12 cellular contexts compared by ENCODE assay signal in genomic region chr22:39292002-39292401, GRCh38. TPM values are rescaled to one million over a fixed set of nuclear protein-coding genes. Genes with fewer than 3 reads are reported as not detected.
A peak's percentile ranks its signal among the peaks of the same experiment; 100 is the strongest.
DNase-seq lines count a peak whose midpoint lies in the region; ATAC-seq, FAIRE-seq and TF ChIP-seq lines count a peak whose summit lies in the region.
"Had no signal": no experiment of that assay in that cellular context is flagged by ENCODE, and none has a peak within 500 bp of the region (broad histone marks: within the 10 kb centered on the region; RNA-seq: fewer than 3 reads in every experiment).

No MANE protein-coding gene starts in this region.

- H3K79me2 ChIP-seq in H1 (ENCODE audit: control insufficient read depth in 1 of 2, insufficient read depth in 2 of 2, low read length in 2 of 2), result no peaks in the 10 kb centered on the region

- peaks cover 4% of the 10 kb centered on the region for H3K4me1 Mint-ChIP-seq in CD8-positive, alpha-beta T cell (ENCODE audit: low read depth)

- no peaks in the 10 kb centered on the region for H3K9me3 ChIP-seq in H1 (ENCODE audit: insufficient read depth in 2 of 2, low read depth in 1 of 2, low read length in 1 of 2)
- H3K9me3 ChIP-seq in mucosa of descending colon, result no peaks in the 10 kb centered on the region
- H3K9me3 ChIP-seq in thyroid gland, result no peaks in the 10 kb centered on the region
- no peaks in the 10 kb centered on the region for H3K9me3 ChIP-seq in CD8-positive, alpha-beta T cell (ENCODE audit: low read length)
- H3K9me3 ChIP-seq: HAP-1 had no signal

- FAIRE-seq in H1 (lab: Jason Lieb, UNC) (no peak), frontal cortex (lab: Jason Lieb, UNC) (no peak)
- FAIRE-seq: colon had no signal

- no peaks in the 10 kb centered on the region for H3K36me3 Mint-ChIP-seq in CD8-positive, alpha-beta T cell

- intact Hi-C loops in mucosa of descending colon (cut with DNase I, micrococcal nuclease), result no loop called here
- intact Hi-C loops in thyroid gland (cut with DNase I), result loop anchor here (10.0 kb wide), 1 partner anchor 47 kb away; the partner anchor contains the start of gene PDGFB
- intact Hi-C loops in CD8-positive, alpha-beta T cell (cut with DNase I, micrococcal nuclease), result no loop called here

- H3K4me3 ChIP-seq in H1 (ENCODE audit: extremely low read depth in 1 of 4, insufficient read depth in 2 of 4, low read depth in 3 of 4, low read length in 4 of 4) (no peak overlapping the region), mucosa of descending colon (no peak overlapping the region), thyroid gland (replicated peaks in 1 of 3) (no peak overlapping the region)
- H3K4me3 ChIP-seq in CD8-positive, alpha-beta T cell (ENCODE audit: low read depth, low read length), result no peak overlapping the region
- H3K4me3 ChIP-seq: HAP-1 had no signal

- H2BK12ac ChIP-seq in H1 (ENCODE audit: low read depth, low read length), result 0 out of 2 replicates have a peak overlapping the region, but pooled peaks have one; percentile 98

- H3K23me2 ChIP-seq in H1 (ENCODE audit: low read depth, low read length), result 0 out of 2 replicates have a peak, but pooled peaks cover 2% of the 10 kb centered on the region

- TF ChIP-seq RAD21 in Ishikawa (IDR thresholded peaks at IDR 0.05; ENCODE audit: low read depth), result peak; percentile 26; the same call in 1 of the 2 replicates
- no peak for TF ChIP-seq RAD21 in H1 (IDR thresholded peaks at IDR 0.05 in 1 of 2, conservative IDR thresholded peaks at IDR 0.05 in 1 of 2; ENCODE audit: low read depth in 2 of 2, low read length in 2 of 2)

- TF ChIP-seq EP300 in Ishikawa (IDR thresholded peaks at IDR 0.05; ENCODE audit: borderline replicate concordance) (peak; percentile 94), H1 (IDR thresholded peaks at IDR 0.05; ENCODE audit: borderline replicate concordance in 1 of 2, low read depth in 2 of 2, low read length in 2 of 2) (no peak)

- no peak overlapping the region for H2BK15ac ChIP-seq in H1 (ENCODE audit: low read length)

- H3K27ac Mint-ChIP-seq in CD8-positive, alpha-beta T cell, result no peak overlapping the region

- TF ChIP-seq POLR2A in H1 (IDR thresholded peaks at IDR 0.05; ENCODE audit: control extremely low read depth in 1 of 2, low read depth in 2 of 2, low read length in 2 of 2) (no peak), thyroid gland (IDR thresholded peaks at IDR 0.05) (no peak)

- H3K14ac ChIP-seq in H1 (ENCODE audit: insufficient read length), result no peak overlapping the region

- H3K27me3 Mint-ChIP-seq in CD8-positive, alpha-beta T cell (ENCODE audit: low read depth), result peaks cover 5% of the 10 kb centered on the region

- H2BK20ac ChIP-seq in H1 (ENCODE audit: low read length), result 0 out of 2 replicates have a peak overlapping the region, but pooled peaks have one; percentile 61

- CTCF ChIA-PET in H1 (lab: Charles Lee; ENCODE audit: partially characterized antibody), result interaction anchor here (0.7 to 4.3 kb wide), 17 partner anchors 8 to 357 kb away, joined by 3 to 19 read pairs (median 3); no protein-coding TSS in a partner anchor
- CTCF ChIA-PET in CD8-positive, alpha-beta T cell (lab: Charles Lee), result interaction anchor here (1.2 to 1.3 kb wide), 2 partner anchors 15 to 24 kb away, joined by 4 to 5 read pairs; no protein-coding TSS in a partner anchor

- 85% methylated on average over 20 of the region's 21 CpGs; no CpG with 5 or more reads in 1 of the 2 experiments for WGBS in H1 (ENCODE audit: extremely low coverage in 1 of 2, insufficient coverage in 1 of 2, insufficient read length in 1 of 2, insufficient replicate concordance in 2 of 2, low coverage in 1 of 2, low lambda C conversion rate in 2 of 2, missing lambda C conversion rate in 1 of 2), 2 experiments
- 84 to 86% methylated on average over 8 to 15 of the region's 21 CpGs for WGBS in thyroid gland, 2 donors

- H4K5ac ChIP-seq in H1 (ENCODE audit: insufficient read length, low read depth, low read length), result no peak overlapping the region

- no peak overlapping the region for H2BK120ac ChIP-seq in H1 (replicated peaks; ENCODE audit: low read depth, low read length)

- H3K9me3 Mint-ChIP-seq in CD8-positive, alpha-beta T cell, result no peaks in the 10 kb centered on the region

- H4K91ac ChIP-seq in H1 (replicated peaks; ENCODE audit: insufficient read length, low read length), result peak overlapping the region; percentile 74

- no peak overlapping the region for H2AFZ ChIP-seq in H1 (ENCODE audit: low read length)

- no peak overlapping the region for H3K9ac ChIP-seq in H1 (replicated peaks in 1 of 4; ENCODE audit: extremely low read depth in 1 of 4, low read depth in 3 of 4, low read length in 3 of 4)

- H2AK5ac ChIP-seq in H1 (ENCODE audit: low read depth, low read length), result 0 out of 2 replicates have a peak overlapping the region, but pooled peaks have one; percentile 80

- H3K27ac ChIP-seq in H1 (ENCODE audit: low read depth, low read length) (no peak overlapping the region), thyroid gland (peak overlapping the region in 2 of 3 donors; percentile 63 to 76)
- H3K27ac ChIP-seq in CD8-positive, alpha-beta T cell (ENCODE audit: low read depth, low read length), result no peak overlapping the region

- no peak overlapping the region for H3K4me3 Mint-ChIP-seq in CD8-positive, alpha-beta T cell

- no peak overlapping the region for H3K23ac ChIP-seq in H1 (ENCODE audit: insufficient read length)

- no peak overlapping the region for H2BK5ac ChIP-seq in H1 (ENCODE audit: low read depth, low read length)

- no peaks in the 10 kb centered on the region; a peak in 1 of 7 replicates for H3K27me3 ChIP-seq in H1 (replicated peaks in 1 of 4; ENCODE audit: control insufficient read depth in 3 of 4, extremely low read depth in 1 of 4, insufficient read depth in 3 of 4, low read length in 3 of 4)
- H3K27me3 ChIP-seq in thyroid gland, result no peaks in the 10 kb centered on the region
- no peaks in the 10 kb centered on the region for H3K27me3 ChIP-seq in CD8-positive, alpha-beta T cell (ENCODE audit: insufficient read depth, low read length)

- no peak overlapping the region for H3K4me2 ChIP-seq in H1 (ENCODE audit: insufficient read depth in 1 of 2, low read depth in 2 of 2, low read length in 2 of 2)

- H4K20me1 ChIP-seq in H1 (replicated peaks in 1 of 2; ENCODE audit: control insufficient read depth in 1 of 2, insufficient read depth in 2 of 2, low read length in 2 of 2), result peaks cover 0 to 1% of the 10 kb centered on the region in 2 experiments

- H3K36me3 ChIP-seq in H1 (ENCODE audit: control insufficient read depth in 2 of 4, insufficient read depth in 4 of 4, low read length in 3 of 4) (no peaks in the 10 kb centered on the region), mucosa of descending colon (ENCODE audit: low read depth) (no peaks in the 10 kb centered on the region), thyroid gland (no peaks in the 10 kb centered on the region)
- H3K36me3 ChIP-seq in CD8-positive, alpha-beta T cell (ENCODE audit: insufficient read depth, low read length), result no peaks in the 10 kb centered on the region
- H3K36me3 ChIP-seq: HAP-1 had no signal

- peaks cover 0 to 10% (median 7%) of the 10 kb centered on the region in 4 experiments; a peak in 6 of 7 replicates for H3K4me1 ChIP-seq in H1 (replicated peaks in 1 of 4; ENCODE audit: control insufficient read depth in 3 of 4, insufficient read depth in 4 of 4, low read length in 3 of 4)
- peaks cover 5% of the 10 kb centered on the region for H3K4me1 ChIP-seq in mucosa of descending colon (ENCODE audit: low read depth)
- peaks cover 8 to 34% of the 10 kb centered on the region in 2 donors for H3K4me1 ChIP-seq in thyroid gland
- no peaks in the 10 kb centered on the region for H3K4me1 ChIP-seq in CD8-positive, alpha-beta T cell (ENCODE audit: insufficient read depth, low read length)
- H3K4me1 ChIP-seq: HAP-1 had no signal

- DNase-seq in H1 (ENCODE audit: low read depth in 1 of 2, low spot score in 2 of 2), result no peak
- no peak for DNase-seq in mucosa of descending colon
- no peak for DNase-seq in thyroid gland
- no peak for DNase-seq in putamen (ENCODE audit: low spot score)
- no peak for DNase-seq in CD8-positive, alpha-beta T cell
- DNase-seq in frontal cortex (ENCODE audit: low spot score in 2 of 2), result no peak
- DNase-seq: DND-41, NCI-H446 had no signal

- no peak overlapping the region for H3K56ac ChIP-seq in H1 (replicated peaks; ENCODE audit: insufficient read length, low read depth, low read length)

- H3K4ac ChIP-seq in H1 (replicated peaks; ENCODE audit: insufficient read length, low read depth, low read length), result peak overlapping the region; percentile 15

- peak; percentile 14 for ATAC-seq in mucosa of descending colon
- no peak for ATAC-seq in GM19452 (IDR thresholded peaks at IDR 0.05; ENCODE audit: unreplicated experiment)
- no peak for ATAC-seq in CD8-positive, alpha-beta T cell

- H3K18ac ChIP-seq in H1 (ENCODE audit: extremely low read depth, low read length), result peak overlapping the region; percentile 75; the same call in 1 of the 2 replicates

- no peak for TF ChIP-seq CTCF in H1 (IDR thresholded peaks at IDR 0.05; ENCODE audit: control extremely low read depth in 1 of 3, insufficient read depth in 1 of 3, low read depth in 1 of 3, low read length in 3 of 3)
- no peak for TF ChIP-seq CTCF in mucosa of descending colon (IDR thresholded peaks at IDR 0.05)
- no peak for TF ChIP-seq CTCF in thyroid gland (IDR thresholded peaks at IDR 0.05)
- TF ChIP-seq CTCF in CD8-positive, alpha-beta T cell (IDR thresholded peaks at IDR 0.05), result no peak

- H4K8ac ChIP-seq in H1 (ENCODE audit: extremely low read depth, insufficient read depth, low read length), result no peak overlapping the region; the same call in 1 of the 2 replicates

- POLR2A ChIA-PET in H1 (lab: Charles Lee; ENCODE audit: partially characterized antibody), result interaction anchor here (1.1 to 37.3 kb wide), 5 partner anchors 11 to 51 kb away, joined by 3 to 692 read pairs (median 5); partner anchors contain the start of gene RPL3
- POLR2A ChIA-PET in CD8-positive, alpha-beta T cell (lab: Charles Lee), result no interaction called here

- no peaks in the 10 kb centered on the region for H3K79me1 ChIP-seq in H1 (ENCODE audit: low read depth, low read length)

RNA-seq across cellular contexts. Expression of gene RPL3, which starts 27.4 kb away (rescaled TPM):
- 2,801 and 2,865 TPM in 2 replicates for total RNA-seq in H1 (2021; fragmentation: NEBNext Ultra II Directional; extraction: Animal tissue kit (Norgen Biotek cat#: 25700))
- 5,362 and 5,466 TPM in 2 replicates for polyA plus RNA-seq in H1 (2011; rRNA removed)
- polyA plus RNA-seq in H1 (2011; cell fraction: cytosol; rRNA removed), result 8,556 TPM
- 6,792 TPM for polyA plus RNA-seq in H1 (2011; cell fraction: nucleus; rRNA removed)
- 3,449 to 5,365 TPM (median 4,851 TPM) in 4 replicates for polyA plus RNA-seq in H1 (2012, experiment 1 of 2)
- polyA plus RNA-seq in H1 (2012, experiment 2 of 2), result 2,078 TPM
- polyA plus RNA-seq in H1 (2013, experiment 1 of 2), result 2,295 TPM
- polyA plus RNA-seq in H1 (2013, experiment 2 of 2), result 2,292 TPM
- 1,769 and 1,871 TPM in 2 replicates for polyA minus RNA-seq in H1 (2011; rRNA and poly(A)+ RNA removed)
- 1,662 TPM for polyA minus RNA-seq in H1 (2011; cell fraction: cytosol; rRNA and poly(A)+ RNA removed)
- 2,188 TPM for polyA minus RNA-seq in H1 (2011; cell fraction: nucleus; rRNA and poly(A)+ RNA removed)
- total RNA-seq in mucosa of descending colon (1,000 to 10,000 TPM; 1,561 to 1,749 (median 1,709) TPM), thyroid gland (1,000 to 10,000 TPM; 1,451 to 2,031 (median 1,880) TPM), frontal cortex (1,897 TPM)
- total RNA-seq in CD8-positive, alpha-beta T cell, result 1,000 to 10,000 TPM; 3,777 to 3,874 TPM

RNA-seq across cellular contexts. Expression of gene PDGFB, which starts 47.2 kb away (rescaled TPM):
- total RNA-seq in H1 (2021; fragmentation: NEBNext Ultra II Directional; extraction: Animal tissue kit (Norgen Biotek cat#: 25700)), result 8.5 and 9.6 TPM in 2 replicates
- polyA plus RNA-seq in H1 (2011; rRNA removed), result 3.9 and 5.5 TPM in 2 replicates
- 6.1 TPM for polyA plus RNA-seq in H1 (2011; cell fraction: cytosol; rRNA removed)
- 10.9 TPM for polyA plus RNA-seq in H1 (2011; cell fraction: nucleus; rRNA removed)
- polyA plus RNA-seq in H1 (2012, experiment 1 of 2), result 2.6 to 3.9 TPM (median 3.8 TPM) in 4 replicates
- polyA plus RNA-seq in H1 (2012, experiment 2 of 2), result 4.1 TPM
- polyA plus RNA-seq in H1 (2013, experiment 1 of 2), result 4.9 TPM
- 6.0 TPM for polyA plus RNA-seq in H1 (2013, experiment 2 of 2)
- 3.0 and 5.3 TPM in 2 replicates for polyA minus RNA-seq in H1 (2011; rRNA and poly(A)+ RNA removed)
- polyA minus RNA-seq in H1 (2011; cell fraction: cytosol; rRNA and poly(A)+ RNA removed), result 5.7 TPM
- 3.5 TPM for polyA minus RNA-seq in H1 (2011; cell fraction: nucleus; rRNA and poly(A)+ RNA removed)
- total RNA-seq in mucosa of descending colon (10 to 100 TPM in 1 of 3 donors, 1 to 10 TPM in 2; 1.8 to 16.6 (median 5.4) TPM), thyroid gland (10 to 100 TPM in 1 of 4 donors, 1 to 10 TPM in 3; 3.6 to 10.5 (median 3.9) TPM), frontal cortex (2.0 TPM)
- total RNA-seq in CD8-positive, alpha-beta T cell, result 1 to 10 TPM; 1.8 to 2.4 TPM

RNA-seq across cellular contexts. Expression of gene SYNGR1, which starts 57.8 kb away (rescaled TPM):
- 32.5 and 32.7 TPM in 2 replicates for total RNA-seq in H1 (2021; fragmentation: NEBNext Ultra II Directional; extraction: Animal tissue kit (Norgen Biotek cat#: 25700))
- 84.7 and 98.9 TPM in 2 replicates for polyA plus RNA-seq in H1 (2011; rRNA removed)
- polyA plus RNA-seq in H1 (2011; cell fraction: cytosol; rRNA removed), result 86.1 TPM
- 107 TPM for polyA plus RNA-seq in H1 (2011; cell fraction: nucleus; rRNA removed)
- polyA plus RNA-seq in H1 (2012, experiment 1 of 2), result 22.3 to 55.2 TPM (median 50.2 TPM) in 4 replicates
- 31.1 TPM for polyA plus RNA-seq in H1 (2012, experiment 2 of 2)
- polyA plus RNA-seq in H1 (2013, experiment 1 of 2), result 31.4 TPM
- 34.9 TPM for polyA plus RNA-seq in H1 (2013, experiment 2 of 2)
- 21.3 and 25.3 TPM in 2 replicates for polyA minus RNA-seq in H1 (2011; rRNA and poly(A)+ RNA removed)
- 23.3 TPM for polyA minus RNA-seq in H1 (2011; cell fraction: cytosol; rRNA and poly(A)+ RNA removed)
- 25.3 TPM for polyA minus RNA-seq in H1 (2011; cell fraction: nucleus; rRNA and poly(A)+ RNA removed)
- total RNA-seq in mucosa of descending colon (10 to 100 TPM in 1 of 3 donors, 1 to 10 TPM in 2; 1.7 to 26.5 (median 2.9) TPM), thyroid gland (10 to 100 TPM in 1 of 4 donors, 1 to 10 TPM in 3; 3.9 to 22.0 (median 6.8) TPM), frontal cortex (50.1 TPM)
- total RNA-seq in CD8-positive, alpha-beta T cell, result 1 to 10 TPM; 1.9 to 2.6 TPM

Comparison
In these comparisons a context has a peak if more than half of its experiments do, and no peak if none do; other contexts are left out.
1. H3K27ac ChIP-seq: peak in thyroid gland (2 of 3); none in H1 (single experiment) and CD8-positive, alpha-beta T cell (single experiment).